Comparison of ENCODE assay signal across 11 cellular contexts in genomic region chr1:237655778-237656177, GRCh38.
"Had no signal": no experiment of that assay in that cellular context is flagged by ENCODE, and none has a peak within 500 bp of the region (broad histone marks: within the 10 kb centered on the region; RNA-seq: fewer than 3 reads in every experiment).

No MANE protein-coding gene starts in this region.

- H3K4me1 ChIP-seq: HAP-1 had no signal

- H3K9me3 ChIP-seq: HAP-1 had no signal

- H3K36me3 ChIP-seq: HAP-1 had no signal

- H3K27ac ChIP-seq: GM23248 had no signal

- ATAC-seq: GM23338, HCT116 had no signal

- FAIRE-seq: H1, H54 had no signal

- DNase-seq: GM23248, GOT3, H7, H9, HCEC 1CT, HFFc6 had no signal

- H3K4me3 ChIP-seq: GM23248, GM23338, HAP-1 had no signal
